Comparison of ENCODE assay signal across 1 cellular context in genomic region chr11:61756452-61757212, GRCh38.
TF ChIP-seq lines count a peak whose summit lies in the region.

No MANE protein-coding gene starts in this region.

TF ChIP-seq in WTC11, 78 proteins besides CTCF, POLR2A, EP300 and RAD21 (continued from another document):
- TF ChIP-seq ZNF281 (CRISPR knock-in tag; IDR thresholded peaks at IDR 0.05) (no peak), NFYB (CRISPR knock-in tag; conservative IDR thresholded peaks at IDR 0.05; ENCODE audit: low read depth) (no peak), AR (CRISPR knock-in tag; IDR thresholded peaks at IDR 0.05) (no peak), ZNF219 (CRISPR knock-in tag; IDR thresholded peaks at IDR 0.05; ENCODE audit: borderline replicate concordance) (no peak), ETV6 (CRISPR knock-in tag; IDR thresholded peaks at IDR 0.05) (no peak), ZNF396 (CRISPR knock-in tag; IDR thresholded peaks at IDR 0.05; ENCODE audit: borderline replicate concordance) (no peak), ZBTB21 (CRISPR knock-in tag; IDR thresholded peaks at IDR 0.05; ENCODE audit: borderline replicate concordance) (no peak)
- TF ChIP-seq, protein P1, sequence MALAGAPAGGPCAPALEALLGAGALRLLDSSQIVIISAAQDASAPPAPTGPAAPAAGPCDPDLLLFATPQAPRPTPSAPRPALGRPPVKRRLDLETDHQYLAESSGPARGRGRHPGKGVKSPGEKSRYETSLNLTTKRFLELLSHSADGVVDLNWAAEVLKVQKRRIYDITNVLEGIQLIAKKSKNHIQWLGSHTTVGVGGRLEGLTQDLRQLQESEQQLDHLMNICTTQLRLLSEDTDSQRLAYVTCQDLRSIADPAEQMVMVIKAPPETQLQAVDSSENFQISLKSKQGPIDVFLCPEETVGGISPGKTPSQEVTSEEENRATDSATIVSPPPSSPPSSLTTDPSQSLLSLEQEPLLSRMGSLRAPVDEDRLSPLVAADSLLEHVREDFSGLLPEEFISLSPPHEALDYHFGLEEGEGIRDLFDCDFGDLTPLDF (CRISPR knock-in tag; IDR thresholded peaks at IDR 0.05): no peak
- TF ChIP-seq, protein P2, sequence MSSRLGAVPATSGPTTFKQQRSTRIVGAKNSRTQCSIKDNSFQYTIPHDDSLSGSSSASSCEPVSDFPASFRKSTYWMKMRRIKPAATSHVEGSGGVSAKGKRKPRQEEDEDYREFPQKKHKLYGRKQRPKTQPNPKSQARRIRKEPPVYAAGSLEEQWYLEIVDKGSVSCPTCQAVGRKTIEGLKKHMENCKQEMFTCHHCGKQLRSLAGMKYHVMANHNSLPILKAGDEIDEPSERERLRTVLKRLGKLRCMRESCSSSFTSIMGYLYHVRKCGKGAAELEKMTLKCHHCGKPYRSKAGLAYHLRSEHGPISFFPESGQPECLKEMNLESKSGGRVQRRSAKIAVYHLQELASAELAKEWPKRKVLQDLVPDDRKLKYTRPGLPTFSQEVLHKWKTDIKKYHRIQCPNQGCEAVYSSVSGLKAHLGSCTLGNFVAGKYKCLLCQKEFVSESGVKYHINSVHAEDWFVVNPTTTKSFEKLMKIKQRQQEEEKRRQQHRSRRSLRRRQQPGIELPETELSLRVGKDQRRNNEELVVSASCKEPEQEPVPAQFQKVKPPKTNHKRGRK (CRISPR knock-in tag; IDR thresholded peaks at IDR 0.05; ENCODE audit: borderline replicate concordance): no peak
- TF ChIP-seq, protein P3, sequence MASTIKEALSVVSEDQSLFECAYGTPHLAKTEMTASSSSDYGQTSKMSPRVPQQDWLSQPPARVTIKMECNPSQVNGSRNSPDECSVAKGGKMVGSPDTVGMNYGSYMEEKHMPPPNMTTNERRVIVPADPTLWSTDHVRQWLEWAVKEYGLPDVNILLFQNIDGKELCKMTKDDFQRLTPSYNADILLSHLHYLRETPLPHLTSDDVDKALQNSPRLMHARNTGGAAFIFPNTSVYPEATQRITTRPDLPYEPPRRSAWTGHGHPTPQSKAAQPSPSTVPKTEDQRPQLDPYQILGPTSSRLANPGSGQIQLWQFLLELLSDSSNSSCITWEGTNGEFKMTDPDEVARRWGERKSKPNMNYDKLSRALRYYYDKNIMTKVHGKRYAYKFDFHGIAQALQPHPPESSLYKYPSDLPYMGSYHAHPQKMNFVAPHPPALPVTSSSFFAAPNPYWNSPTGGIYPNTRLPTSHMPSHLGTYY (CRISPR knock-in tag; IDR thresholded peaks at IDR 0.05): no peak
- TF ChIP-seq, protein P4, sequence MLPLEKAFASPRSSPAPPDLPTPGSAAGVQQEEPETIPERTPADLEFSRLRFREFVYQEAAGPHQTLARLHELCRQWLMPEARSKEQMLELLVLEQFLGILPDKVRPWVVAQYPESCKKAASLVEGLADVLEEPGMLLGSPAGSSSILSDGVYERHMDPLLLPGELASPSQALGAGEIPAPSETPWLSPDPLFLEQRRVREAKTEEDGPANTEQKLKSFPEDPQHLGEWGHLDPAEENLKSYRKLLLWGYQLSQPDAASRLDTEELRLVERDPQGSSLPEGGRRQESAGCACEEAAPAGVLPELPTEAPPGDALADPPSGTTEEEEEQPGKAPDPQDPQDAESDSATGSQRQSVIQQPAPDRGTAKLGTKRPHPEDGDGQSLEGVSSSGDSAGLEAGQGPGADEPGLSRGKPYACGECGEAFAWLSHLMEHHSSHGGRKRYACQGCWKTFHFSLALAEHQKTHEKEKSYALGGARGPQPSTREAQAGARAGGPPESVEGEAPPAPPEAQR (CRISPR knock-in tag; IDR thresholded peaks at IDR 0.05): no peak
